ENCODE assay signal across 8 cellular contexts in genomic region chr4:4248036-4248884, GRCh38. TPM values are rescaled to one million over a fixed set of nuclear protein-coding genes. Genes with fewer than 3 reads are reported as not detected.
DNase-seq lines count a peak whose midpoint lies in the region; ATAC-seq, FAIRE-seq and TF ChIP-seq lines count a peak whose summit lies in the region.

TSS of gene TMEM128 (minus strand) at chr4:4248223. CDS start at chr4:4248202, 21 bp downstream.

- H3K4me1 ChIP-seq in HepG2 (ENCODE audit: insufficient read depth, low read length), result peaks cover 33% of the 10 kb centered on the region

- intact Hi-C loops in HepG2 (cut with micrococcal nuclease; ENCODE audit: unreplicated experiment), result loop anchor here (2.0 kb wide), 1 partner anchor 43 kb away; the partner anchor contains the start of genes LYAR and ZBTB49

- ATAC-seq in GM19328 (IDR thresholded peaks at IDR 0.05; ENCODE audit: unreplicated experiment), result peak; percentile 96
- peak; percentile 94 for ATAC-seq in HG03520 (IDR thresholded peaks at IDR 0.05; ENCODE audit: unreplicated experiment)
- ATAC-seq in HepG2, result peak; percentile 96

- POLR2A ChIA-PET in HepG2 (lab: Yijun Ruan, JAX), result interaction anchor here (0.5 to 3.7 kb wide), 13 partner anchors 8 to 89 kb away, joined by 3 to 63 read pairs (median 4); partner anchors contain the start of genes LYAR and ZBTB49

- H3K27me3 ChIP-seq in HepG2 (ENCODE audit: control insufficient read depth in 1 of 2, insufficient read depth in 2 of 2, low read length in 2 of 2), result no peaks in the 10 kb centered on the region; a peak in 1 of 5 replicates

- H3K27ac ChIP-seq in C4-2B (peak within 1 kb of the TSS; percentile 95), HepG2 (ENCODE audit: extremely low read length, insufficient read depth, low read length) (peak within 1 kb of the TSS; percentile 92)

- H3K9me3 ChIP-seq in HepG2 (ENCODE audit: low read length), result no peaks in the 10 kb centered on the region

- H3K9ac ChIP-seq in HepG2 (ENCODE audit: insufficient read depth, low read depth, low read length), result peak within 1 kb of the TSS; percentile 87

- CTCF ChIA-PET in HepG2 (lab: Yijun Ruan, JAX; ENCODE audit: low intra/inter-chr PET ratio, low total read pairs), result interaction anchor here (1.7 kb wide), 1 partner anchor 87 kb away, joined by 6 read pairs; no protein-coding TSS in a partner anchor

- TF ChIP-seq POLR2A in HepG2 (IDR thresholded peaks at IDR 0.05; ENCODE audit: insufficient read depth in 1 of 2, low read depth in 2 of 2, low read length in 2 of 2), result peak; percentile 89 to 92

- peaks cover 9 to 22% of the 10 kb centered on the region in 2 experiments for H3K36me3 ChIP-seq in HepG2 (replicated peaks in 1 of 2; ENCODE audit: control insufficient read depth in 1 of 2, insufficient read depth in 2 of 2, low read length in 2 of 2)

- FAIRE-seq in HepG2 (lab: Jason Lieb, UNC), result peak; percentile 87

- peak within 1 kb of the TSS; percentile 78 to 93 (median 86) for H3K4me3 ChIP-seq in HepG2 (replicated peaks in 1 of 3; ENCODE audit: insufficient read depth in 1 of 3, low read depth in 2 of 3, low read length in 3 of 3)

- H3K79me2 ChIP-seq in HepG2 (ENCODE audit: insufficient read depth, low read length), result peaks cover 11% of the 10 kb centered on the region

- in situ Hi-C loops in HepG2 (cut with HindIII; ENCODE audit: extremely low pct_ligation_motif_present, low pct_unique_long_range_greater_than_20kb), result no loop called here

- TF ChIP-seq EP300 in HepG2 (IDR thresholded peaks at IDR 0.05; ENCODE audit: low read depth in 2 of 2, low read length in 2 of 2), result no peak
- 0 out of 2 replicates have a peak, but pooled peaks have one; percentile 40 for TF ChIP-seq EP300 in HepG2 (CRISPR knock-in tag; IDR thresholded peaks at IDR 0.05; ENCODE audit: borderline replicate concordance)

- BruUV-seq in HepG2 (replicated peaks; lab: Mats Ljungman, UMichigan), result TSS peak; percentile 98

- WGBS in HepG2 (ENCODE audit: low lambda C conversion rate), result 1% methylated on average over 18 of the region's 62 CpGs

- peak within 1 kb of the TSS; percentile 98 for H3K4me2 ChIP-seq in HepG2 (ENCODE audit: low read depth, low read length)

- DNase-seq in NCI-H748 treated with DMSO at 0.1 percent for 48 hours (lab: John Stamatoyannopoulos, UW), result peak; percentile 16
- peak; percentile 88 to 89 for DNase-seq in activated CD4-positive, alpha-beta T cell treated with anti-CD3 and anti-CD28 coated beads, Interleukin-2, amount 50 U/mL, for 4 hours
- peak; percentile 96 for DNase-seq in dermis blood vessel endothelial cell
- DNase-seq in HepG2 (ENCODE audit: low spot score), result peak; percentile 90
- peak; percentile 91 for DNase-seq in stimulated activated CD4-positive, alpha-beta T cell treated with anti-CD3 and anti-CD28 coated beads, Interleukin-4, amount 100 ng/mL, for 1 hour

- no peak within 1 kb of the TSS for H2AFZ ChIP-seq in HepG2 (ENCODE audit: low read length)

- TF ChIP-seq CTCF in C4-2B (conservative IDR thresholded peaks at IDR 0.05) (peak; percentile 15; the same call in 1 of the 2 replicates), HepG2 (CRISPR knock-in tag; IDR thresholded peaks at IDR 0.05) (peak; percentile 36)

- no peak for TF ChIP-seq RAD21 in HepG2 (CRISPR knock-in tag; IDR thresholded peaks at IDR 0.05)

- H4K20me1 ChIP-seq in HepG2 (ENCODE audit: insufficient read depth, low read length), result no peaks in the 10 kb centered on the region

TF ChIP-seq in HepG2, 621 proteins besides CTCF, POLR2A, EP300 and RAD21 (continues in another document):
- TF ChIP-seq GATAD2A (CRISPR knock-in tag; IDR thresholded peaks at IDR 0.05) (no peak; the same call in 1 of the 2 replicates), ZNF431 (CRISPR knock-in tag; IDR thresholded peaks at IDR 0.05; ENCODE audit: borderline replicate concordance, low read depth) (peak; percentile 60), SETDB1 (CRISPR knock-in tag; IDR thresholded peaks at IDR 0.05; ENCODE audit: borderline replicate concordance) (no peak), ZNF660 (CRISPR knock-in tag; IDR thresholded peaks at IDR 0.05; ENCODE audit: borderline replicate concordance, low read depth) (no peak), ZNF276 (CRISPR knock-in tag; IDR thresholded peaks at IDR 0.05; ENCODE audit: low read depth) (no peak), RERE (CRISPR knock-in tag; IDR thresholded peaks at IDR 0.05; ENCODE audit: low read depth) (no peak), ZSCAN29 (CRISPR knock-in tag; conservative IDR thresholded peaks at IDR 0.05) (0 out of 2 replicates have a peak, but pooled peaks have one; percentile 72), ZMYM3 (CRISPR knock-in tag; IDR thresholded peaks at IDR 0.05) (no peak), AGO1 (IDR thresholded peaks at IDR 0.05; ENCODE audit: low read depth, low read length, poor library complexity, severe bottlenecking) (no peak)

RNA-seq across cellular contexts. Expression of gene TMEM128, which starts in this region (rescaled TPM):
- total RNA-seq in dermis blood vessel endothelial cell (13.1 and 15.8 TPM in 2 replicates), HepG2 (2016; rRNA removed; fragmentation: Illumina TruSeq; extraction: Trizol) (17.2 and 19.4 TPM in 2 replicates)
- 9.8 and 10.1 TPM in 2 replicates for total RNA-seq in HepG2 (2016; cell fraction: cytosol; rRNA removed; fragmentation: Illumina TruSeq; extraction: Trizol; ENCODE audit: low read depth)
- 16.7 and 18.6 TPM in 2 replicates for total RNA-seq in HepG2 (2016; cell fraction: insoluble cytoplasmic fraction; rRNA removed; fragmentation: Illumina TruSeq; extraction: Trizol)
- 15.0 and 15.4 TPM in 2 replicates for total RNA-seq in HepG2 (2016; cell fraction: membrane; rRNA removed; fragmentation: Illumina TruSeq; extraction: Trizol)
- total RNA-seq in HepG2 (2016; cell fraction: nucleus; rRNA removed; fragmentation: Illumina TruSeq; extraction: Trizol), result 13.7 and 15.4 TPM in 2 replicates
- 21.4 and 27.9 TPM in 2 replicates for polyA plus RNA-seq in HepG2 (2011; rRNA removed)
- 18.0 and 29.0 TPM in 2 replicates for polyA plus RNA-seq in HepG2 (2011; cell fraction: cytosol; rRNA removed)
- polyA plus RNA-seq in HepG2 (2011; cell fraction: nucleus; rRNA removed), result 4.7 and 7.0 TPM in 2 replicates
- polyA plus RNA-seq in HepG2 (2012), result 17.8 and 20.1 TPM in 2 replicates
- polyA plus RNA-seq in HepG2 (2016; cell fraction: cytosol; fragmentation: Illumina TruSeq; extraction: Trizol; ENCODE audit: low read depth), result 6.2 and 7.0 TPM in 2 replicates
- polyA plus RNA-seq in HepG2 (2016; cell fraction: insoluble cytoplasmic fraction; fragmentation: Illumina TruSeq; extraction: Trizol; ENCODE audit: low read depth), result 18.8 and 21.9 TPM in 2 replicates
- 13.4 and 15.1 TPM in 2 replicates for polyA plus RNA-seq in HepG2 (2016; cell fraction: membrane; fragmentation: Illumina TruSeq; extraction: Trizol; ENCODE audit: low read depth)
- polyA plus RNA-seq in HepG2 (2016; cell fraction: nucleus; fragmentation: Illumina TruSeq; extraction: Trizol; ENCODE audit: insufficient read depth, low read depth), result 26.7 and 32.3 TPM in 2 replicates
- 2.7 and 11.0 TPM in 2 replicates for polyA minus RNA-seq in HepG2 (2011; rRNA and poly(A)+ RNA removed; ENCODE audit: low replicate concordance)
- 9.2 and 9.3 TPM in 2 replicates for polyA minus RNA-seq in HepG2 (2011; cell fraction: cytosol; rRNA and poly(A)+ RNA removed)
- 7.1 and 8.7 TPM in 2 replicates for polyA minus RNA-seq in HepG2 (2011; cell fraction: nucleus; rRNA and poly(A)+ RNA removed)

Comparison
In these comparisons a context has a peak if more than half of its experiments do, and no peak if none do; other contexts are left out.
1. Peak in every context shown above with its lines: DNase-seq, ATAC-seq, H3K4me3 ChIP-seq and H3K27ac ChIP-seq.
2. DNase-seq: peak in every context shown above with its lines; median percentile 96 in dermis blood vessel endothelial cell; 91 in stimulated activated CD4-positive, alpha-beta T cell treated with anti-CD3 and anti-CD28 coated beads, Interleukin-4, amount 100 ng/mL, for 1 hour; 90 in HepG2; 88 in activated CD4-positive, alpha-beta T cell treated with anti-CD3 and anti-CD28 coated beads, Interleukin-2, amount 50 U/mL, for 4 hours; 16 in NCI-H748 treated with DMSO at 0.1 percent for 48 hours.